11 cellular contexts compared by ENCODE assay signal in genomic region chr1:34113887-34114286, GRCh38. TPM values are rescaled to one million over a fixed set of nuclear protein-coding genes. Genes with fewer than 3 reads are reported as not detected.
DNase-seq lines count a peak whose midpoint lies in the region; ATAC-seq and TF ChIP-seq lines count a peak whose summit lies in the region.
"Had no signal": no experiment of that assay in that cellular context is flagged by ENCODE, and none has a peak within 500 bp of the region (broad histone marks: within the 10 kb centered on the region; RNA-seq: fewer than 3 reads in every experiment).

No MANE protein-coding gene starts in this region.

- no peaks in the 10 kb centered on the region for H3K36me3 ChIP-seq in HAP-1 (replicated peaks)
- H3K36me3 ChIP-seq in iPS DF 6.9 (ENCODE audit: control insufficient read depth, insufficient read depth, low read length): no peaks in the 10 kb centered on the region
- no peaks in the 10 kb centered on the region for H3K36me3 ChIP-seq in thyroid gland

- TF ChIP-seq CTCF in AG09309 (IDR thresholded peaks at IDR 0.05; ENCODE audit: control insufficient read depth, insufficient read depth, low read depth, low read length, missing control alignments) (peak; percentile 33), RWPE1 (conservative IDR thresholded peaks at IDR 0.05; ENCODE audit: low read depth) (no peak), thyroid gland (IDR thresholded peaks at IDR 0.05) (no peak)

- no peaks in the 10 kb centered on the region for H3K9me3 ChIP-seq in HAP-1
- no peaks in the 10 kb centered on the region for H3K9me3 ChIP-seq in iPS DF 6.9 (ENCODE audit: control insufficient read depth, insufficient read depth, low read length)
- H3K9me3 ChIP-seq in thyroid gland: no peaks in the 10 kb centered on the region

- intact Hi-C loops in thyroid gland (cut with DNase I): loop anchor here (10.0 kb wide), 1 partner anchor 481 kb away; no protein-coding TSS in a partner anchor

- H3K27ac ChIP-seq in RWPE1: no peak overlapping the region
- no peak overlapping the region for H3K27ac ChIP-seq in iPS DF 6.9 (ENCODE audit: low read length)
- no peak overlapping the region for H3K27ac ChIP-seq in thyroid gland
- H3K27ac ChIP-seq: HL-60, skin epidermis had no signal

- no CpG with 5 or more reads among the region's 1 CpG for WGBS in iPS DF 6.9 (ENCODE audit: insufficient coverage, insufficient read length)
- 28 to 68% methylated on average over 1 of the region's 1 CpG for whole genome bisulfite sequencing in thyroid gland, 2 donors

- H3K27me3 ChIP-seq in HAP-1 (ENCODE audit: low read depth) (no peaks in the 10 kb centered on the region), iPS DF 6.9 (ENCODE audit: control insufficient read depth, insufficient read depth, low read length) (no peaks in the 10 kb centered on the region), thyroid gland (no peaks in the 10 kb centered on the region)

- DNase-seq in AG09309 (ENCODE audit: low read depth): no peak
- DNase-seq in HAP-1 (ENCODE audit: low spot score in 2 of 2): peak; percentile 8 to 12
- peak; percentile 19 for DNase-seq in RWPE1 (ENCODE audit: low spot score)
- DNase-seq in iPS DF 6.9 (ENCODE audit: low read depth, low spot score): peak; percentile 33
- no peak for DNase-seq in thyroid gland
- DNase-seq in activated CD4-positive, alpha-beta T cell treated with anti-CD3 and anti-CD28 coated beads, Interleukin-2, amount 50 U/mL, for 1 hour: no peak
- DNase-seq in HCEC 1CT: no peak
- DNase-seq: activated CD4-positive, alpha-beta T cell treated with anti-CD3 and anti-CD28 coated beads for 36 hours had no signal

- in situ Hi-C loops in HAP-1 (cut with MboI; ENCODE audit: low sequenced_read_pairs): no loop called here

- CTCF ChIA-PET in RWPE1 (lab: Yijun Ruan, JAX): interaction anchor here (0.6 to 1.3 kb wide), 4 partner anchors 45 to 358 kb away, joined by 3 to 4 read pairs (median 3); no protein-coding TSS in a partner anchor

- POLR2A ChIA-PET in RWPE1 (lab: Yijun Ruan, JAX; ENCODE audit: low non-redundant PET): no interaction called here

- H3K4me1 ChIP-seq in HAP-1 (no peaks in the 10 kb centered on the region), iPS DF 6.9 (ENCODE audit: control insufficient read depth, insufficient read depth, low read length) (no peaks in the 10 kb centered on the region), thyroid gland (no peaks in the 10 kb centered on the region)

- ATAC-seq in HG02759 (IDR thresholded peaks at IDR 0.05; ENCODE audit: unreplicated experiment): no peak
- ATAC-seq: activated CD4-positive, alpha-beta T cell treated with anti-CD3 and anti-CD28 coated beads for 36 hours had no signal

- H3K4me3 ChIP-seq in AG09309 (ENCODE audit: control insufficient read depth, low read depth, low read length) (no peak overlapping the region), HAP-1 (no peak overlapping the region), iPS DF 6.9 (ENCODE audit: low read length) (no peak overlapping the region), thyroid gland (replicated peaks in 1 of 3) (no peak overlapping the region)
- H3K4me3 ChIP-seq: skin epidermis had no signal

- TF ChIP-seq POLR2A in thyroid gland (IDR thresholded peaks at IDR 0.05): no peak

RNA-seq across cellular contexts. Expression of gene CSMD2, which starts 51.1 kb away (rescaled TPM):
- under 1 TPM in 3 of 4 donors, not detected in 1; 0.10 to 0.45 (median 0.13) TPM for total RNA-seq in thyroid gland
- total RNA-seq: activated CD4-positive, alpha-beta T cell treated with anti-CD3 and anti-CD28 coated beads for 36 hours had no signal

Comparison
In these comparisons a context has a peak if more than half of its experiments do, and no peak if none do; other contexts are left out.
1. DNase-seq: peak in HAP-1 (2 of 2), RWPE1 (single experiment) and iPS DF 6.9 (single experiment); none in AG09309 (single experiment), thyroid gland (0 of 2), activated CD4-positive, alpha-beta T cell treated with anti-CD3 and anti-CD28 coated beads, Interleukin-2, amount 50 U/mL, for 1 hour (single experiment) and HCEC 1CT (single experiment).